8 cellular contexts compared by ENCODE assay signal in genomic region chr4:25235401-25235800, GRCh38. TPM values are rescaled to one million over a fixed set of nuclear protein-coding genes. Genes with fewer than 3 reads are reported as not detected.
DNase-seq lines count a peak whose midpoint lies in the region; ATAC-seq and TF ChIP-seq lines count a peak whose summit lies in the region.

No MANE protein-coding gene starts in this region.

- H3K4me3 ChIP-seq in heart left ventricle (peak overlapping the region in 10 of 12 donors; percentile 76 to 99 (median 92)), left lung (peak overlapping the region; percentile 89 to 95), upper lobe of left lung (peak overlapping the region; percentile 76 to 98 (median 86))

- ATAC-seq in heart left ventricle (no peak), Right ventricle myocardium superior (ENCODE audit: poor library complexity) (no peak), left lung (no peak), upper lobe of left lung (ENCODE audit: low FRiP score in 2 of 2) (no peak)
- no peak for ATAC-seq in activated CD8-positive, alpha-beta T cell treated with anti-CD3 and anti-CD28 coated beads, Interleukin-2, amount 10 ng/mL, durations not matched to agents 7 days and 5 days

- H3K4me1 ChIP-seq in heart left ventricle = peaks cover 0 to 30% (median 7%) of the 10 kb centered on the region in 12 donors
- H3K4me1 ChIP-seq in left lung = peaks cover 5 to 27% of the 10 kb centered on the region in 2 donors
- H3K4me1 ChIP-seq in upper lobe of left lung = peaks cover 16 to 26% (median 24%) of the 10 kb centered on the region in 4 donors

- peaks cover 55% of the 10 kb centered on the region for H3K4me1 Mint-ChIP-seq in activated CD8-positive, alpha-beta T cell treated with anti-CD3 and anti-CD28 coated beads, Interleukin-2, amount 10 ng/mL, durations not matched to agents 7 days and 5 days (ENCODE audit: low read depth)

- H3K36me3 ChIP-seq in heart left ventricle = no peaks in the 10 kb centered on the region
- H3K36me3 ChIP-seq in left lung = no peaks in the 10 kb centered on the region
- no peaks in the 10 kb centered on the region for H3K36me3 ChIP-seq in upper lobe of left lung

- CTCF ChIA-PET in activated CD8-positive, alpha-beta T cell treated with anti-CD3 and anti-CD28 coated beads, Interleukin-2, amount 10 ng/mL, durations not matched to agents 7 days and 5 days (lab: Charles Lee) = interaction anchor here (0.9 to 7.3 kb wide), 10 partner anchors 22 to 142 kb away, joined by 3 to 65 read pairs (median 3); partner anchors contain the start of genes SEPSECS and ZCCHC4

- H3K9me3 ChIP-seq in heart left ventricle (peaks cover 0 to 23% (median 9%) of the 10 kb centered on the region in 12 donors), left lung (peaks cover 0 to 4% of the 10 kb centered on the region in 2 donors), upper lobe of left lung (no peaks in the 10 kb centered on the region)

- DNase-seq in heart left ventricle (no peak), Right ventricle myocardium superior (no peak), left lung (no peak), upper lobe of left lung (no peak), AG08395 (ENCODE audit: low spot score) (no peak), OCI-M2 (lab: John Stamatoyannopoulos, UW; ENCODE audit: unreplicated experiment) (no peak)
- no peak for DNase-seq in activated CD8-positive, alpha-beta T cell treated with anti-CD3 and anti-CD28 coated beads, Interleukin-2, amount 10 ng/mL, durations not matched to agents 7 days and 5 days
- no peak for DNase-seq in stimulated activated CD4-positive, alpha-beta T cell treated with anti-CD3 and anti-CD28 coated beads, Interleukin-4, amount 100 ng/mL, for 1 hour

- H3K27me3 Mint-ChIP-seq in activated CD8-positive, alpha-beta T cell treated with anti-CD3 and anti-CD28 coated beads, Interleukin-2, amount 10 ng/mL, durations not matched to agents 7 days and 5 days (ENCODE audit: low read depth) = no peaks in the 10 kb centered on the region

- 54 to 86% (median 65%) methylated on average over 6 of the region's 6 CpGs for WGBS in heart left ventricle, 4 donors
- 37 to 52% methylated on average over 6 of the region's 6 CpGs for WGBS in upper lobe of left lung, 2 donors

- peak overlapping the region; percentile 86 for H3K4me3 Mint-ChIP-seq in activated CD8-positive, alpha-beta T cell treated with anti-CD3 and anti-CD28 coated beads, Interleukin-2, amount 10 ng/mL, durations not matched to agents 7 days and 5 days

- peaks cover 65% of the 10 kb centered on the region for H3K36me3 Mint-ChIP-seq in activated CD8-positive, alpha-beta T cell treated with anti-CD3 and anti-CD28 coated beads, Interleukin-2, amount 10 ng/mL, durations not matched to agents 7 days and 5 days (ENCODE audit: low read depth)

- H3K27ac ChIP-seq in heart left ventricle (peak overlapping the region in 7 of 12 donors; percentile 86 to 97 (median 95)), left lung (peak overlapping the region; percentile 98 to 99), upper lobe of left lung (peak overlapping the region; percentile 94 to 98 (median 95))

- H3K27me3 ChIP-seq in heart left ventricle = no peaks in the 10 kb centered on the region
- no peaks in the 10 kb centered on the region for H3K27me3 ChIP-seq in left lung
- H3K27me3 ChIP-seq in upper lobe of left lung = no peaks in the 10 kb centered on the region

- H3K9me3 Mint-ChIP-seq in activated CD8-positive, alpha-beta T cell treated with anti-CD3 and anti-CD28 coated beads, Interleukin-2, amount 10 ng/mL, durations not matched to agents 7 days and 5 days (ENCODE audit: insufficient read depth) = peaks cover 25% of the 10 kb centered on the region

- intact Hi-C loops in heart left ventricle (cut with DNase I) = loop anchor here in 6 of 10 donors (2.0 to 10.0 kb wide), 6 partner anchors 61 to 139 kb away; partner anchors contain the start of genes ZCCHC4 (in 4 of the 6), ANAPC4 (in 1 of the 6) and SEPSECS (in 1 of the 6)
- intact Hi-C loops in Right ventricle myocardium superior (cut with DNase I) = no loop called here
- intact Hi-C loops in left lung (cut with DNase I) = no loop called here

- no peak for TF ChIP-seq EP300 in upper lobe of left lung (IDR thresholded peaks at IDR 0.05)

- H3K27ac Mint-ChIP-seq in activated CD8-positive, alpha-beta T cell treated with anti-CD3 and anti-CD28 coated beads, Interleukin-2, amount 10 ng/mL, durations not matched to agents 7 days and 5 days = peak overlapping the region; percentile 93

- TF ChIP-seq CTCF in heart left ventricle (IDR thresholded peaks at IDR 0.05) = no peak
- TF ChIP-seq CTCF in left lung (IDR thresholded peaks at IDR 0.05) = no peak
- TF ChIP-seq CTCF in upper lobe of left lung (IDR thresholded peaks at IDR 0.05) = no peak

- POLR2A ChIA-PET in activated CD8-positive, alpha-beta T cell treated with anti-CD3 and anti-CD28 coated beads, Interleukin-2, amount 10 ng/mL, durations not matched to agents 7 days and 5 days (lab: Charles Lee) = interaction anchor here (2.5 to 4.4 kb wide), 3 partner anchors 72 to 78 kb away, joined by 14 to 59 read pairs (median 28); partner anchors contain the start of genes SEPSECS and ZCCHC4

- TF ChIP-seq POLR2A in heart left ventricle (IDR thresholded peaks at IDR 0.05) (no peak), upper lobe of left lung (IDR thresholded peaks at IDR 0.05) (no peak)

RNA-seq across cellular contexts. Expression of gene PI4K2B, which starts 1.6 kb away (rescaled TPM):
- total RNA-seq in heart left ventricle (1 to 10 TPM; 1.3 to 6.8 (median 2.6) TPM), Right ventricle myocardium superior (1.9 TPM), left lung (10 to 100 TPM; 22.0 to 23.5 TPM), upper lobe of left lung (10 to 100 TPM; 17.7 to 54.8 (median 23.7) TPM)
- polyA plus RNA-seq in heart left ventricle = 1 to 10 TPM; 1.4 to 4.3 TPM
- 10 to 100 TPM; 42.2 to 46.1 TPM for total RNA-seq in activated CD8-positive, alpha-beta T cell treated with anti-CD3 and anti-CD28 coated beads, Interleukin-2, amount 10 ng/mL, durations not matched to agents 7 days and 5 days

Comparison
In these comparisons a context has a peak if more than half of its experiments do, and no peak if none do; other contexts are left out.
1. intact Hi-C loops: an anchor here in heart left ventricle (2.0 to 10.0 kb wide); none called in Right ventricle myocardium superior and left lung.